Comparison of ENCODE assay signal across 11 cellular contexts in genomic region chr21:37407719-37408455, GRCh38.
A peak's percentile ranks its signal among the peaks of the same experiment; 100 is the strongest.
DNase-seq lines count a peak whose midpoint lies in the region; ATAC-seq and TF ChIP-seq lines count a peak whose summit lies in the region.
"Had no signal": no experiment of that assay in that cellular context is flagged by ENCODE, and none has a peak within 500 bp of the region (broad histone marks: within the 10 kb centered on the region; RNA-seq: fewer than 3 reads in every experiment).

No MANE protein-coding gene starts in this region.

- H3K4me3 ChIP-seq in choroid plexus epithelial cell (ENCODE audit: low read depth, low read length), result no peak overlapping the region
- H3K4me3 ChIP-seq: BLaER1 had no signal

- TF ChIP-seq CTCF in choroid plexus epithelial cell (conservative IDR thresholded peaks at IDR 0.05; ENCODE audit: low read depth, low read length), result no peak

- H3K36me3 Mint-ChIP-seq in activated naive CD4-positive, alpha-beta T cell treated with anti-CD3 and anti-CD28 coated beads, Interleukin-2, amount 50 U/mL, for 24 hours, result peaks cover 8% of the 10 kb centered on the region
- H3K36me3 Mint-ChIP-seq in stimulated activated naive CD8-positive, alpha-beta T cell treated with anti-CD3 and anti-CD28 coated beads, Interleukin-15, Interleukin-2, amounts not matched to agents 100 ng/mL and 50 ng/mL, for 24 hours (ENCODE audit: low read depth), result peaks cover 12% of the 10 kb centered on the region

- peak overlapping the region; percentile 89 for H3K27ac Mint-ChIP-seq in activated naive CD4-positive, alpha-beta T cell treated with anti-CD3 and anti-CD28 coated beads, Interleukin-2, amount 50 U/mL, for 24 hours
- peak overlapping the region; percentile 57 for H3K27ac Mint-ChIP-seq in stimulated activated naive CD8-positive, alpha-beta T cell treated with anti-CD3 and anti-CD28 coated beads, Interleukin-15, Interleukin-2, amounts not matched to agents 100 ng/mL and 50 ng/mL, for 24 hours

- no peak for DNase-seq in activated naive CD4-positive, alpha-beta T cell treated with Interleukin-2 at 50 U/mL for 16 hours
- peak; percentile 47 for DNase-seq in choroid plexus epithelial cell (ENCODE audit: low read depth)
- DNase-seq in activated CD8-positive, alpha-beta memory T cell treated with anti-CD3 and anti-CD28 coated beads, Interleukin-2, amount 50 U/mL, for 48 hours, result no peak
- no peak for DNase-seq in NK-92 (lab: John Stamatoyannopoulos, UW; ENCODE audit: unreplicated experiment)
- DNase-seq in COR-L47 (lab: John Stamatoyannopoulos, UW), result no peak
- DNase-seq: NCI-H226; stimulated activated CD4-positive, alpha-beta T cell treated with anti-CD3 and anti-CD28 coated beads, Interleukin-4, amount 100 ng/mL, for 1 hour had no signal

- peak; percentile 42 for ATAC-seq in HG03064 (IDR thresholded peaks at IDR 0.05; ENCODE audit: low read depth, unreplicated experiment)

- peak overlapping the region; percentile 56 for H3K4me3 Mint-ChIP-seq in activated naive CD4-positive, alpha-beta T cell treated with anti-CD3 and anti-CD28 coated beads, Interleukin-2, amount 50 U/mL, for 24 hours
- H3K4me3 Mint-ChIP-seq in stimulated activated naive CD8-positive, alpha-beta T cell treated with anti-CD3 and anti-CD28 coated beads, Interleukin-15, Interleukin-2, amounts not matched to agents 100 ng/mL and 50 ng/mL, for 24 hours, result peak overlapping the region; percentile 54

- no peaks in the 10 kb centered on the region for H3K9me3 Mint-ChIP-seq in activated naive CD4-positive, alpha-beta T cell treated with anti-CD3 and anti-CD28 coated beads, Interleukin-2, amount 50 U/mL, for 24 hours
- H3K9me3 Mint-ChIP-seq in stimulated activated naive CD8-positive, alpha-beta T cell treated with anti-CD3 and anti-CD28 coated beads, Interleukin-15, Interleukin-2, amounts not matched to agents 100 ng/mL and 50 ng/mL, for 24 hours, result no peaks in the 10 kb centered on the region

- no peaks in the 10 kb centered on the region for H3K27me3 Mint-ChIP-seq in activated naive CD4-positive, alpha-beta T cell treated with anti-CD3 and anti-CD28 coated beads, Interleukin-2, amount 50 U/mL, for 24 hours
- no peaks in the 10 kb centered on the region for H3K27me3 Mint-ChIP-seq in stimulated activated naive CD8-positive, alpha-beta T cell treated with anti-CD3 and anti-CD28 coated beads, Interleukin-15, Interleukin-2, amounts not matched to agents 100 ng/mL and 50 ng/mL, for 24 hours

- H3K4me1 Mint-ChIP-seq in activated naive CD4-positive, alpha-beta T cell treated with anti-CD3 and anti-CD28 coated beads, Interleukin-2, amount 50 U/mL, for 24 hours, result peaks cover 90% of the 10 kb centered on the region
- H3K4me1 Mint-ChIP-seq in stimulated activated naive CD8-positive, alpha-beta T cell treated with anti-CD3 and anti-CD28 coated beads, Interleukin-15, Interleukin-2, amounts not matched to agents 100 ng/mL and 50 ng/mL, for 24 hours (ENCODE audit: low read depth), result peaks cover 90% of the 10 kb centered on the region
